Comparison of ENCODE assay signal across 14 cellular contexts in genomic region chr13:110379905-110380341, GRCh38.
DNase-seq lines count a peak whose midpoint lies in the region; TF ChIP-seq lines count a peak whose summit lies in the region.
"Had no signal": no experiment of that assay in that cellular context is flagged by ENCODE, and none has a peak within 500 bp of the region (broad histone marks: within the 10 kb centered on the region; RNA-seq: fewer than 3 reads in every experiment).

No MANE protein-coding gene starts in this region.

- H3K9ac ChIP-seq in HUES64 (ENCODE audit: low read depth, low read length) (no peak overlapping the region), muscle layer of colon (ENCODE audit: low read length) (no peak overlapping the region)

- peaks cover 54% of the 10 kb centered on the region for H3K36me3 Mint-ChIP-seq in endothelial cell (ENCODE audit: low read depth, unreplicated experiment)

- H3K4me1 Mint-ChIP-seq in endothelial cell (ENCODE audit: unreplicated experiment): peaks cover 31% of the 10 kb centered on the region
- H3K4me1 Mint-ChIP-seq: B cell had no signal

- H3K4me3 ChIP-seq in AG04450 (ENCODE audit: low read depth, low read length) (no peak overlapping the region), HUES64 (ENCODE audit: low read length) (peak overlapping the region; percentile 26), muscle layer of colon (ENCODE audit: low read depth in 1 of 2, low read length in 2 of 2) (no peak overlapping the region), BE2C (ENCODE audit: low read depth, low read length) (no peak overlapping the region)

- WGBS in HUES64: 2% methylated on average over 3 of the region's 4 CpGs

- H3K4me1 ChIP-seq in HUES64 (ENCODE audit: insufficient read depth, low read length) (peaks cover 25% of the 10 kb centered on the region), muscle layer of colon (ENCODE audit: insufficient read depth, low read length) (peaks cover 49% of the 10 kb centered on the region), BE2C (no peaks in the 10 kb centered on the region)

- H3K27me3 ChIP-seq in AG04450 (ENCODE audit: control insufficient read depth, insufficient read depth, low read length): no peaks in the 10 kb centered on the region
- H3K27me3 ChIP-seq in HUES64 (ENCODE audit: insufficient read depth, low read length): peaks cover 11% of the 10 kb centered on the region
- no peaks in the 10 kb centered on the region for H3K27me3 ChIP-seq in muscle layer of colon (ENCODE audit: control insufficient read depth in 1 of 2, insufficient read depth in 2 of 2, low read length in 2 of 2)
- peaks cover 14% of the 10 kb centered on the region for H3K27me3 ChIP-seq in BE2C
- H3K27me3 ChIP-seq: neutrophil had no signal

- H3K9me3 Mint-ChIP-seq in endothelial cell (ENCODE audit: unreplicated experiment): peaks cover 4% of the 10 kb centered on the region

- H3K9me3 ChIP-seq in AG04450 (ENCODE audit: control insufficient read depth, insufficient read depth, low read length) (no peaks in the 10 kb centered on the region), HUES64 (ENCODE audit: insufficient read depth, low read depth, low read length) (no peaks in the 10 kb centered on the region), muscle layer of colon (ENCODE audit: low read length) (no peaks in the 10 kb centered on the region), BE2C (no peaks in the 10 kb centered on the region)
- H3K9me3 ChIP-seq: neutrophil had no signal

- POLR2A ChIA-PET in AG04450 (lab: Yijun Ruan, JAX): interaction anchor here (1.0 to 1.1 kb wide), 2 partner anchors 19 to 80 kb away, joined by 3 read pairs; no protein-coding TSS in a partner anchor

- peak overlapping the region; percentile 86 for H3K27ac Mint-ChIP-seq in endothelial cell (ENCODE audit: unreplicated experiment)
- H3K27ac Mint-ChIP-seq: activated naive CD4-positive, alpha-beta T cell treated with anti-CD3 and anti-CD28 coated beads for 36 hours; B cell; dendritic cell treated with granulocyte-macrophage colony-stimulating factor and Interleukin-4, amounts not matched to agents 40 ng/mL and 50 ng/mL, for 4 days had no signal

- H3K36me3 ChIP-seq in HUES64 (ENCODE audit: insufficient read depth, low read length) (no peaks in the 10 kb centered on the region), muscle layer of colon (ENCODE audit: insufficient read depth, low read length) (no peaks in the 10 kb centered on the region), BE2C (no peaks in the 10 kb centered on the region)
- H3K36me3 ChIP-seq: neutrophil had no signal

- TF ChIP-seq CTCF in AG04450 (IDR thresholded peaks at IDR 0.05; ENCODE audit: low read depth, low read length): no peak
- no peak for TF ChIP-seq CTCF in endothelial cell (IDR thresholded peaks at IDR 0.05; ENCODE audit: unreplicated experiment)
- TF ChIP-seq CTCF in BE2C (IDR thresholded peaks at IDR 0.05; ENCODE audit: low read depth, low read length): no peak

- CTCF ChIA-PET in AG04450 (lab: Charles Lee): interaction anchor here (1.4 kb wide), 1 partner anchor 133 kb away, joined by 4 read pairs; no protein-coding TSS in a partner anchor

- peaks cover 15% of the 10 kb centered on the region for H3K27me3 Mint-ChIP-seq in endothelial cell (ENCODE audit: unreplicated experiment)

- DNase-seq in AG04450 (ENCODE audit: low read depth, low spot score) (no peak), endothelial cell (ENCODE audit: low spot score) (no peak), BE2C (no peak), middle frontal gyrus (ENCODE audit: extremely low spot score, low spot score) (no peak), foreskin melanocyte (no peak), kidney glomerular epithelial cell (lab: John Stamatoyannopoulos, UW) (no peak)
- DNase-seq: activated CD4-positive, alpha-beta T cell treated with anti-CD3 and anti-CD28 coated beads, Interleukin-2, amount 50 U/mL, for 4 hours; activated naive CD4-positive, alpha-beta T cell treated with anti-CD3 and anti-CD28 coated beads for 36 hours; NCI-H1105 treated with DMSO at 0.1 percent for 48 hours had no signal

- H3K27ac ChIP-seq in AG04450 (ENCODE audit: low read depth, low read length) (peak overlapping the region; percentile 86), HUES64 (ENCODE audit: low read depth, low read length) (peak overlapping the region; percentile 53; the same call in 1 of the 2 replicates), muscle layer of colon (ENCODE audit: low read depth, low read length) (peak overlapping the region; percentile 37)
- H3K27ac ChIP-seq: neutrophil had no signal

- H3K4me3 Mint-ChIP-seq in endothelial cell (ENCODE audit: unreplicated experiment): peak overlapping the region; percentile 71
- H3K4me3 Mint-ChIP-seq: activated naive CD4-positive, alpha-beta T cell treated with anti-CD3 and anti-CD28 coated beads for 36 hours; B cell; dendritic cell treated with granulocyte-macrophage colony-stimulating factor and Interleukin-4, amounts not matched to agents 40 ng/mL and 50 ng/mL, for 4 days had no signal
